Comparison of ENCODE assay signal across 11 cellular contexts in genomic region chr22:49930128-49930527, GRCh38. TPM values are rescaled to one million over a fixed set of nuclear protein-coding genes. Genes with fewer than 3 reads are reported as not detected.
A peak's percentile ranks its signal among the peaks of the same experiment; 100 is the strongest.
DNase-seq lines count a peak whose midpoint lies in the region; ATAC-seq and TF ChIP-seq lines count a peak whose summit lies in the region.
"Had no signal": no experiment of that assay in that cellular context is flagged by ENCODE, and none has a peak within 500 bp of the region (broad histone marks: within the 10 kb centered on the region; RNA-seq: fewer than 3 reads in every experiment).

No MANE protein-coding gene starts in this region.

- H3K27ac ChIP-seq in RWPE1 = peak overlapping the region; percentile 90
- H3K27ac ChIP-seq in mesenchymal stem cell (ENCODE audit: low read length, poor library complexity, severe bottlenecking) = no peak overlapping the region
- no peak overlapping the region for H3K27ac ChIP-seq in endodermal cell (ENCODE audit: low read depth, low read length)

- H3K14ac ChIP-seq in mesenchymal stem cell (ENCODE audit: low read length in 2 of 2) = no peak overlapping the region

- DNase-seq in activated naive CD8-positive, alpha-beta T cell treated with anti-CD3 and anti-CD28 coated beads, Interleukin-2, amount 50 U/mL, for 24 hours = no peak
- DNase-seq in RWPE1 (ENCODE audit: low spot score) = no peak
- DNase-seq in mesenchymal stem cell = no peak
- DNase-seq in ureter (ENCODE audit: low spot score) = peak; percentile 55
- no peak for DNase-seq in endodermal cell
- DNase-seq in NCI-H526 treated with DMSO at 0.1 percent for 48 hours (lab: John Stamatoyannopoulos, UW) = no peak
- no peak for DNase-seq in COR-L47 (lab: John Stamatoyannopoulos, UW)
- DNase-seq: NCI-H187 treated with DMSO at 0.1 percent for 48 hours had no signal

- H4K91ac ChIP-seq in mesenchymal stem cell (ENCODE audit: low read length) = peak overlapping the region; percentile 29

- no peak overlapping the region for H3K4me2 ChIP-seq in mesenchymal stem cell (ENCODE audit: low read length, poor library complexity, severe bottlenecking)

- no peak overlapping the region for H2AFZ ChIP-seq in mesenchymal stem cell (ENCODE audit: low read depth, low read length)

- no peak overlapping the region for H2BK15ac ChIP-seq in mesenchymal stem cell (ENCODE audit: low read depth, poor library complexity, severe bottlenecking)

- peaks cover 10 to 18% of the 10 kb centered on the region in 2 experiments for H3K36me3 ChIP-seq in mesenchymal stem cell (ENCODE audit: control insufficient read depth in 1 of 2, insufficient read depth in 2 of 2, low read depth in 1 of 2, low read length in 2 of 2)
- H3K36me3 ChIP-seq in endodermal cell (ENCODE audit: control insufficient read depth, insufficient read depth, low read length) = peaks cover 8% of the 10 kb centered on the region

- no peak overlapping the region for H3K27ac Mint-ChIP-seq in activated naive CD8-positive, alpha-beta T cell
- H3K27ac Mint-ChIP-seq in activated naive CD8-positive, alpha-beta T cell treated with anti-CD3 and anti-CD28 coated beads, Interleukin-2, amount 50 U/mL, for 24 hours = no peak overlapping the region
- no peak overlapping the region for H3K27ac Mint-ChIP-seq in endodermal cell

- H4K8ac ChIP-seq in mesenchymal stem cell (ENCODE audit: low read length) = no peak overlapping the region

- H3K4me1 ChIP-seq in mesenchymal stem cell (ENCODE audit: control insufficient read depth, insufficient read depth, low read depth, low read length) = peaks cover 26% of the 10 kb centered on the region
- no peaks in the 10 kb centered on the region for H3K4me1 ChIP-seq in endodermal cell (ENCODE audit: control insufficient read depth, insufficient read depth, low read length)

- peaks cover 7% of the 10 kb centered on the region for H3K36me3 Mint-ChIP-seq in activated naive CD8-positive, alpha-beta T cell
- peaks cover 15% of the 10 kb centered on the region for H3K36me3 Mint-ChIP-seq in activated naive CD8-positive, alpha-beta T cell treated with anti-CD3 and anti-CD28 coated beads, Interleukin-2, amount 50 U/mL, for 24 hours (ENCODE audit: low read depth)
- peaks cover 14% of the 10 kb centered on the region for H3K36me3 Mint-ChIP-seq in endodermal cell (ENCODE audit: low read depth)
- H3K36me3 Mint-ChIP-seq: natural killer cell had no signal

- CTCF ChIA-PET in RWPE1 (lab: Yijun Ruan, JAX) = interaction anchor here (0.7 to 2.0 kb wide), 5 partner anchors 22 to 228 kb away, joined by 3 to 12 read pairs (median 3); no protein-coding TSS in a partner anchor

- H3K23ac ChIP-seq in mesenchymal stem cell (ENCODE audit: low read length in 2 of 2) = no peak overlapping the region

- 79% methylated on average over 15 of the region's 15 CpGs for WGBS in mesenchymal stem cell
- 77 to 80% methylated on average over 7 to 15 of the region's 15 CpGs for WGBS in endodermal cell (ENCODE audit: insufficient coverage in 1 of 2, insufficient read length in 1 of 2), 2 experiments

- H3K4me1 Mint-ChIP-seq in activated naive CD8-positive, alpha-beta T cell (ENCODE audit: low read depth) = peaks cover 44% of the 10 kb centered on the region
- peaks cover 53% of the 10 kb centered on the region for H3K4me1 Mint-ChIP-seq in activated naive CD8-positive, alpha-beta T cell treated with anti-CD3 and anti-CD28 coated beads, Interleukin-2, amount 50 U/mL, for 24 hours
- H3K4me1 Mint-ChIP-seq in endodermal cell = no peaks in the 10 kb centered on the region

- H3K18ac ChIP-seq in mesenchymal stem cell (ENCODE audit: low read depth in 1 of 2, low read length in 2 of 2) = no peak overlapping the region

- no peaks in the 10 kb centered on the region for H3K27me3 Mint-ChIP-seq in activated naive CD8-positive, alpha-beta T cell
- H3K27me3 Mint-ChIP-seq in activated naive CD8-positive, alpha-beta T cell treated with anti-CD3 and anti-CD28 coated beads, Interleukin-2, amount 50 U/mL, for 24 hours = no peaks in the 10 kb centered on the region
- H3K27me3 Mint-ChIP-seq in endodermal cell (ENCODE audit: insufficient read depth) = peaks cover 19% of the 10 kb centered on the region

- TF ChIP-seq CTCF in RWPE1 (conservative IDR thresholded peaks at IDR 0.05; ENCODE audit: low read depth) = no peak
- no peak for TF ChIP-seq CTCF in endodermal cell (conservative IDR thresholded peaks at IDR 0.05)

- no peak for ATAC-seq in activated naive CD8-positive, alpha-beta T cell treated with anti-CD3 and anti-CD28 coated beads, Interleukin-2, amount 50 U/mL, for 24 hours

- H3K9me3 ChIP-seq in mesenchymal stem cell (ENCODE audit: control insufficient read depth, low read length) = no peaks in the 10 kb centered on the region
- no peaks in the 10 kb centered on the region for H3K9me3 ChIP-seq in endodermal cell (ENCODE audit: control insufficient read depth, low read length)

- H3K79me1 ChIP-seq in mesenchymal stem cell (replicated peaks; ENCODE audit: low read length, poor library complexity, severe bottlenecking) = no peaks in the 10 kb centered on the region

- no peak overlapping the region for H2BK5ac ChIP-seq in mesenchymal stem cell (ENCODE audit: low read depth, low read length, poor library complexity, severe bottlenecking)

- peak overlapping the region; percentile 17 for H2AK5ac ChIP-seq in mesenchymal stem cell (ENCODE audit: low read length, severe bottlenecking)

- H2BK120ac ChIP-seq in mesenchymal stem cell (ENCODE audit: low read depth, low read length) = no peak overlapping the region

- peak overlapping the region in 1 of 2 experiments; percentile 4 for H2BK12ac ChIP-seq in mesenchymal stem cell (ENCODE audit: low read length in 2 of 2)

- peaks cover 4 to 5% of the 10 kb centered on the region in 2 experiments for H3K27me3 ChIP-seq in mesenchymal stem cell (ENCODE audit: control insufficient read depth in 1 of 2, insufficient read depth in 1 of 2, low read length in 2 of 2)
- H3K27me3 ChIP-seq in endodermal cell (ENCODE audit: control insufficient read depth, insufficient read depth, low read length, poor library complexity, severe bottlenecking) = peaks cover 15% of the 10 kb centered on the region

- H3K9ac ChIP-seq in mesenchymal stem cell (ENCODE audit: low read length) (no peak overlapping the region), endodermal cell (ENCODE audit: extremely low read depth, low read length, poor library complexity, severe bottlenecking) (no peak overlapping the region)

- H3K4me3 ChIP-seq in mesenchymal stem cell (ENCODE audit: insufficient read depth in 1 of 2, low read depth in 1 of 2, low read length in 2 of 2) = no peak overlapping the region
- H3K4me3 ChIP-seq in endodermal cell (ENCODE audit: low read length) = no peak overlapping the region

- H3K4ac ChIP-seq in mesenchymal stem cell (ENCODE audit: low read depth in 1 of 2, low read length in 2 of 2) = no peak overlapping the region

- POLR2A ChIA-PET in RWPE1 (lab: Yijun Ruan, JAX; ENCODE audit: low non-redundant PET) = no interaction called here

- H3K9me3 Mint-ChIP-seq in activated naive CD8-positive, alpha-beta T cell (ENCODE audit: low read depth) = no peaks in the 10 kb centered on the region
- H3K9me3 Mint-ChIP-seq in activated naive CD8-positive, alpha-beta T cell treated with anti-CD3 and anti-CD28 coated beads, Interleukin-2, amount 50 U/mL, for 24 hours = no peaks in the 10 kb centered on the region
- H3K9me3 Mint-ChIP-seq in endodermal cell = no peaks in the 10 kb centered on the region
- H3K9me3 Mint-ChIP-seq: natural killer cell had no signal

- H3K4me3 Mint-ChIP-seq in activated naive CD8-positive, alpha-beta T cell = peak overlapping the region; percentile 5
- H3K4me3 Mint-ChIP-seq in activated naive CD8-positive, alpha-beta T cell treated with anti-CD3 and anti-CD28 coated beads, Interleukin-2, amount 50 U/mL, for 24 hours = no peak overlapping the region
- no peak overlapping the region for H3K4me3 Mint-ChIP-seq in endodermal cell
- H3K4me3 Mint-ChIP-seq: activated CD8-positive, alpha-beta T cell treated with anti-CD3 and anti-CD28 coated beads, Interleukin-2, amount 10 ng/mL, durations not matched to agents 7 days and 5 days; natural killer cell had no signal

RNA-seq across cellular contexts. Expression of gene CRELD2, which starts 11.7 kb away (rescaled TPM):
- 37.9 TPM for polyA plus RNA-seq in mesenchymal stem cell (2013, experiment 1 of 2)
- polyA plus RNA-seq in mesenchymal stem cell (2013, experiment 2 of 2) = 35.8 TPM
- total RNA-seq in ureter = 42.8 TPM
- 10 to 100 TPM; 39.8 to 62.9 TPM for total RNA-seq in endodermal cell
- 27.1 TPM for polyA plus RNA-seq in endodermal cell (2013, experiment 1 of 2)
- 27.4 TPM for polyA plus RNA-seq in endodermal cell (2013, experiment 2 of 2)

RNA-seq across cellular contexts. Expression of gene ALG12, which starts 11.9 kb away (rescaled TPM):
- polyA plus RNA-seq in mesenchymal stem cell (2013, experiment 1 of 2) = 20.9 TPM
- 21.2 TPM for polyA plus RNA-seq in mesenchymal stem cell (2013, experiment 2 of 2)
- total RNA-seq in ureter (20.5 TPM), endodermal cell (10 to 100 TPM; 19.7 to 26.2 TPM)
- polyA plus RNA-seq in endodermal cell (2013, experiment 1 of 2) = 16.2 TPM
- polyA plus RNA-seq in endodermal cell (2013, experiment 2 of 2) = 12.6 TPM

RNA-seq across cellular contexts. Expression of gene PIM3, which starts 30.4 kb away (rescaled TPM):
- 18.5 TPM for polyA plus RNA-seq in mesenchymal stem cell (2013, experiment 1 of 2)
- polyA plus RNA-seq in mesenchymal stem cell (2013, experiment 2 of 2) = 17.6 TPM
- total RNA-seq in ureter (75.0 TPM), endodermal cell (10 to 100 TPM; 31.5 to 36.6 TPM)
- polyA plus RNA-seq in endodermal cell (2013, experiment 1 of 2) = 21.6 TPM
- 19.6 TPM for polyA plus RNA-seq in endodermal cell (2013, experiment 2 of 2)
